ENCODE assay signal across 7 cellular contexts in the genomic region with DNA sequence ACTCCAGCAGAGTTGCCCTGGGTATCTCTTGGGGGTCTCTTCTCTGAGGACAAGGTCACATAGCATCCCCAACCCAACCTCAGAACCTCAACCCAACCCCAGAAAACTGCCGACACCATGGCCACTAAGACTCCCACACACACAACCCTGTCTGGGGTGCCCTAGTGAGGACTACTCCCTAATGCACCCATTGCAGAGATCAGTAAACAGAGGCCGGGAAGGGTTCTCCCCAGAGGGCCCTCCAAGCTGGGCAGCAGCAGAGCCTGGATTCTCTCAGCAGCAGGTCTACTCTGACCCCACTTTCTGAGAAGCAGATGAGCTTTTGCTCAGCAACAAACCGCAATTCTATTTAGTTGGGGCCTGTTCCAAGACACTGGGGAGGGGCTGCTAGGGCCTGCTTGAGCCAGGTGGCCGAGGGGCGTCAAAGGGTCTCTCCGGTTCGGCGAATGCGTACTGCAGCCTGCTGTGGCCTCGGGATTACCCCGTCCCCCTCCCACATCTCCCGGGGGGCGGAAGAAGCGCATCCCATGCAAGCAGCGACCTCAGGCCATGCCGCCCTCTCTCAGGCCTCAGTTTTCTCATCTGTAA. TPM values are rescaled to one million over a fixed set of nuclear protein-coding genes. Genes with fewer than 3 reads are reported as not detected.
DNase-seq lines count a peak whose midpoint lies in the region; ATAC-seq and TF ChIP-seq lines count a peak whose summit lies in the region.

No MANE protein-coding gene starts in this region.

- H3K23ac ChIP-seq in neuronal stem cell (ENCODE audit: low read depth, low read length, poor library complexity) = peak overlapping the region; percentile 80

- no peaks in the 10 kb centered on the region for H3K9me3 ChIP-seq in MM.1S (replicated peaks; ENCODE audit: insufficient read depth, low read length)
- no peaks in the 10 kb centered on the region for H3K9me3 ChIP-seq in endocrine pancreas (ENCODE audit: control insufficient read depth, low read length)
- peaks cover 0 to under 1% of the 10 kb centered on the region in 2 donors for H3K9me3 ChIP-seq in neuronal stem cell (replicated peaks in 1 of 2; ENCODE audit: control insufficient read depth in 2 of 2, insufficient read depth in 1 of 2, low read depth in 1 of 2, low read length in 2 of 2)

- no peak overlapping the region for H3K14ac ChIP-seq in neuronal stem cell (ENCODE audit: low read length)

- H3K27ac ChIP-seq in MM.1S (ENCODE audit: low read length) = no peak overlapping the region
- no peak overlapping the region for H3K27ac ChIP-seq in neuronal stem cell (replicated peaks; ENCODE audit: low read length)

- no peak for ATAC-seq in GM19452 (IDR thresholded peaks at IDR 0.05; ENCODE audit: unreplicated experiment)

- H3K4ac ChIP-seq in neuronal stem cell (ENCODE audit: low read length) = no peak overlapping the region

- in situ Hi-C loops in GM13976 (cut with MboI; ENCODE audit: low sequenced_read_pairs, unreplicated experiment) = no loop called here

- H3K4me2 ChIP-seq in MM.1S (ENCODE audit: low read depth, low read length) (peak overlapping the region; percentile 74; the same call in 1 of the 2 replicates), neuronal stem cell (ENCODE audit: insufficient read depth, low read length, poor library complexity, severe bottlenecking) (peak overlapping the region; percentile 92)

- no peak overlapping the region for H4K91ac ChIP-seq in neuronal stem cell (ENCODE audit: low read depth, low read length, poor library complexity)

- no peak overlapping the region for H4K8ac ChIP-seq in neuronal stem cell (ENCODE audit: low read depth, low read length)

- H3K4me1 ChIP-seq in MM.1S (ENCODE audit: low read length) (no peaks in the 10 kb centered on the region), endocrine pancreas (ENCODE audit: control insufficient read depth, insufficient read depth, low read length) (no peaks in the 10 kb centered on the region), neuronal stem cell (ENCODE audit: control insufficient read depth in 2 of 2, insufficient read depth in 1 of 2, low read depth in 1 of 2, low read length in 2 of 2) (peaks cover 2 to 3% of the 10 kb centered on the region in 2 donors)

- H3K36me3 ChIP-seq in MM.1S (replicated peaks; ENCODE audit: insufficient read depth, low read length) (no peaks in the 10 kb centered on the region), endocrine pancreas (ENCODE audit: control insufficient read depth, insufficient read depth, low read length) (no peaks in the 10 kb centered on the region), neuronal stem cell (replicated peaks in 1 of 2; ENCODE audit: control insufficient read depth in 2 of 2, insufficient read depth in 2 of 2, low read length in 2 of 2) (no peaks in the 10 kb centered on the region)

- H3F3A ChIP-seq in MM.1S (ENCODE audit: insufficient read depth, low read length) = no peaks in the 10 kb centered on the region

- H3K27me3 ChIP-seq in MM.1S (replicated peaks; ENCODE audit: insufficient read depth, low read length) (peaks cover 14% of the 10 kb centered on the region), endocrine pancreas (ENCODE audit: control insufficient read depth, insufficient read depth, low read length) (no peaks in the 10 kb centered on the region), neuronal stem cell (ENCODE audit: control insufficient read depth in 3 of 3, insufficient read depth in 3 of 3, low read depth in 1 of 3, low read length in 3 of 3) (peaks cover 0 to 18% (median 11%) of the 10 kb centered on the region in 3 experiments)

- H4K20me1 ChIP-seq in MM.1S (ENCODE audit: insufficient read depth, low read length) = no peaks in the 10 kb centered on the region

- H3K9ac ChIP-seq in MM.1S (ENCODE audit: low read length) (no peak overlapping the region), endocrine pancreas (ENCODE audit: control insufficient read depth, insufficient read depth, low read length) (peak overlapping the region; percentile 79), neuronal stem cell (ENCODE audit: low read depth, low read length, poor library complexity) (no peak overlapping the region)

- no peak for TF ChIP-seq CTCF in GM13976 (IDR thresholded peaks at IDR 0.05; ENCODE audit: borderline replicate concordance, control extremely low read depth, extremely low read depth, insufficient read depth, missing control alignments)
- no peak for TF ChIP-seq CTCF in MM.1S (IDR thresholded peaks at IDR 0.05; ENCODE audit: low read length)

- no peak overlapping the region for H2BK15ac ChIP-seq in neuronal stem cell (ENCODE audit: low read length)

- no peak overlapping the region for H2BK5ac ChIP-seq in neuronal stem cell (ENCODE audit: low read length)

- no peak overlapping the region for H2BK12ac ChIP-seq in neuronal stem cell (ENCODE audit: low read length)

- H3K9me2 ChIP-seq in MM.1S (replicated peaks; ENCODE audit: insufficient read depth, low read length) = no peaks in the 10 kb centered on the region

- H2AK5ac ChIP-seq in neuronal stem cell (ENCODE audit: low read depth, low read length) = no peak overlapping the region

- H2AFZ ChIP-seq in MM.1S (ENCODE audit: low read length) (peak overlapping the region; percentile 65; the same call in 1 of the 2 replicates), neuronal stem cell (ENCODE audit: low read length) (peak overlapping the region; percentile 99)

- H3K4me3 ChIP-seq in MM.1S (ENCODE audit: low read length) = peak overlapping the region; percentile 65
- no peak overlapping the region for H3K4me3 ChIP-seq in endocrine pancreas (ENCODE audit: control insufficient read depth, insufficient read depth, low read length)
- peak overlapping the region; percentile 73 to 86 for H3K4me3 ChIP-seq in neuronal stem cell (ENCODE audit: low read length in 2 of 2)

- DNase-seq in GM13976 (ENCODE audit: low spot score) (peak; percentile 34), MM.1S (no peak), neuronal stem cell (ENCODE audit: low spot score) (no peak), midbrain (lab: John Stamatoyannopoulos, UW) (no peak), GM19238 (ENCODE audit: insufficient read length, low spot score) (no peak)

- H3K79me1 ChIP-seq in neuronal stem cell (ENCODE audit: low read depth, low read length) = no peaks in the 10 kb centered on the region

- H2BK120ac ChIP-seq in neuronal stem cell (ENCODE audit: low read depth, low read length) = no peak overlapping the region

- H3K18ac ChIP-seq in neuronal stem cell (ENCODE audit: low read length) = peak overlapping the region; percentile 45

- no peaks in the 10 kb centered on the region for H3K79me2 ChIP-seq in MM.1S (ENCODE audit: low read length)

- no CpG with 5 or more reads among the region's 16 CpGs for WGBS in neuronal stem cell (ENCODE audit: extremely low coverage in 2 of 2, insufficient read length in 2 of 2, insufficient replicate concordance in 1 of 2), 2 donors

RNA-seq across cellular contexts. Expression of gene OGDHL, which starts 0.8 kb away (rescaled TPM):
- polyA plus RNA-seq in neuronal stem cell (2013, experiment 1 of 2) = 0.24 TPM
- polyA plus RNA-seq in neuronal stem cell (2013, experiment 2 of 2) = 0.24 TPM
